ENCODE assay signal across 11 cellular contexts in the genomic region with DNA sequence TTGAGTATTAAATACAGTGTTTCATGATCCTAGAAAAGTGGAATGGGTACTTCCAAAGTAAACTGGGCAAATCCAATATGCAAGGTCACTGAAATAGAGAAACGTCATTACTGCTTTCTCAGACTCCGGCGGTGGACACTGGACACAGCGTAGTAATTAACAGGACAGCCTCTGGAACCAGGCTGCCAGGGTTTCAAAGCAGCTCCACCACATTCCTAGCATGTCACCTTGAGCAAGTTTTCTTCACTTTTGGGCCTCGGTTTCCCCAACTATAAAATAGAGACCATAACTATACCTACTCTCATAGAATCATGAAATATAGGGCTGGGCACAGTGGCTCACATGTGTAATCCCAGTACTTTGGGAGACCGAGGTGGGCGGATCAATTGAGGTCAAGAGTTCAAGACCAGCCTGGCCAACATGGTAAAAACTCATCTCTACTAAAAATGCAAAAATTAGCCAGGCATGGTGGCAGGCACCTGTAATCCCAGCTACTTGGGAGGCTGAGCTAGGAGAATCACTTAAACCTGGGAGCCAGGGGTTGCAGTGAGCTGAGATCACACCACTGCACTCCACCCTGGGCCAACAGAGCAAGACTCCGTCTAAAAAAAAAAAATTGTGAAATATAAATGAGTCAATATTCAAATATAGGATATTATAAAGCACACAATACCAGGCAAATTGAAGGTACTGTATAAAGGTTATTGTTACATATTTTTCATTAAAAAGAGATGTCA. TPM values are rescaled to one million over a fixed set of nuclear protein-coding genes. Genes with fewer than 3 reads are reported as not detected.
A peak's percentile ranks its signal among the peaks of the same experiment; 100 is the strongest.
DNase-seq lines count a peak whose midpoint lies in the region; TF ChIP-seq lines count a peak whose summit lies in the region.
"Had no signal": no experiment of that assay in that cellular context is flagged by ENCODE, and none has a peak within 500 bp of the region (broad histone marks: within the 10 kb centered on the region; RNA-seq: fewer than 3 reads in every experiment).

No MANE protein-coding gene starts in this region.

- no peak overlapping the region for H3K4me3 Mint-ChIP-seq in activated T-cell treated with anti-CD3 and anti-CD28 coated beads, Interleukin-2, amount 50 U/mL, for 24 hours

- no peaks in the 10 kb centered on the region for H3K27me3 Mint-ChIP-seq in activated T-cell treated with anti-CD3 and anti-CD28 coated beads, Interleukin-2, amount 50 U/mL, for 24 hours
- H3K27me3 Mint-ChIP-seq: activated T-helper 17 cell treated with anti-CD3 and anti-CD28 coated beads, Interleukin-2, amount 50 U/mL, for 72 hours had no signal

- H3K4me1 Mint-ChIP-seq in activated T-cell treated with anti-CD3 and anti-CD28 coated beads, Interleukin-2, amount 50 U/mL, for 24 hours (ENCODE audit: low read depth): peaks cover 59% of the 10 kb centered on the region

- 85 to 95% methylated on average over 5 to 8 of the region's 8 CpGs for WGBS in transverse colon (ENCODE audit: low coverage in 1 of 2), 2 donors

- DNase-seq in activated T-cell treated with anti-CD3 and anti-CD28 coated beads, Interleukin-2, amount 50 U/mL, for 24 hours: no peak
- DNase-seq in activated T-cell treated with anti-CD3 and anti-CD28 coated beads, Interleukin-2, amount 50 U/mL, for 1 hour: no peak
- DNase-seq in brain microvascular endothelial cell (no peak), transverse colon (no peak), NCI-H524 treated with DMSO at 0.1 percent for 48 hours (lab: John Stamatoyannopoulos, UW) (no peak), NCI-H2107 treated with DMSO at 0.1 percent for 48 hours (lab: John Stamatoyannopoulos, UW; ENCODE audit: unreplicated experiment) (no peak), midbrain (lab: John Stamatoyannopoulos, UW) (no peak)
- DNase-seq: glutamatergic neuron, NCI-H1092 treated with DMSO at 0.1 percent for 48 hours had no signal

- TF ChIP-seq POLR2A in transverse colon (IDR thresholded peaks at IDR 0.05): no peak

- H3K9me3 ChIP-seq in muscle layer of duodenum (ENCODE audit: control insufficient read depth in 1 of 2, low read length in 2 of 2) (no peaks in the 10 kb centered on the region), transverse colon (no peaks in the 10 kb centered on the region)

- H3K4me1 ChIP-seq in muscle layer of duodenum (ENCODE audit: control insufficient read depth in 1 of 2, insufficient read depth in 2 of 2, low read length in 2 of 2) (peaks cover 5 to 12% of the 10 kb centered on the region in 2 donors), transverse colon (peaks cover 9 to 34% (median 13%) of the 10 kb centered on the region in 4 donors)

- no peaks in the 10 kb centered on the region for H3K27me3 ChIP-seq in brain microvascular endothelial cell (replicated peaks)
- H3K27me3 ChIP-seq in muscle layer of duodenum (ENCODE audit: low read depth, low read length): no peaks in the 10 kb centered on the region
- H3K27me3 ChIP-seq in transverse colon: no peaks in the 10 kb centered on the region

- peak overlapping the region; percentile 22 for H3K27ac Mint-ChIP-seq in activated T-cell treated with anti-CD3 and anti-CD28 coated beads, Interleukin-2, amount 50 U/mL, for 24 hours

- H3K36me3 Mint-ChIP-seq in activated T-cell treated with anti-CD3 and anti-CD28 coated beads, Interleukin-2, amount 50 U/mL, for 24 hours (ENCODE audit: low read depth): no peaks in the 10 kb centered on the region

- H3K4me3 ChIP-seq in brain microvascular endothelial cell (ENCODE audit: low read depth, low read length): no peak overlapping the region
- H3K4me3 ChIP-seq in muscle layer of duodenum (ENCODE audit: low read depth in 1 of 2, low read length in 2 of 2): no peak overlapping the region
- no peak overlapping the region for H3K4me3 ChIP-seq in transverse colon

- H3K9me3 Mint-ChIP-seq in activated T-cell treated with anti-CD3 and anti-CD28 coated beads, Interleukin-2, amount 50 U/mL, for 24 hours: no peaks in the 10 kb centered on the region
- H3K9me3 Mint-ChIP-seq: activated T-helper 17 cell treated with anti-CD3 and anti-CD28 coated beads, Interleukin-2, amount 50 U/mL, for 72 hours had no signal

- intact Hi-C loops in transverse colon (cut with DNase I; ENCODE audit: low total_unique reads): no loop called here

- in situ Hi-C loops in brain microvascular endothelial cell (cut with HindIII; ENCODE audit: low pct_ligation_motif_present, low sequenced_read_pairs) (no loop called here), transverse colon (cut with MboI; ENCODE audit: low pct_ligation_motif_present in 1 of 4, low pct_unique_long_range_greater_than_20kb in 1 of 4, low sequenced_read_pairs in 3 of 4) (no loop called here)

- peak overlapping the region; percentile 97 for H3K27ac ChIP-seq in brain microvascular endothelial cell
- H3K27ac ChIP-seq in muscle layer of duodenum (ENCODE audit: low read length): peak overlapping the region; percentile 87
- peak overlapping the region; percentile 75 to 79 (median 79) for H3K27ac ChIP-seq in transverse colon

- TF ChIP-seq CTCF in brain microvascular endothelial cell (IDR thresholded peaks at IDR 0.05; ENCODE audit: low read depth, low read length, missing control alignments) (no peak), transverse colon (IDR thresholded peaks at IDR 0.05) (no peak)

- H3K36me3 ChIP-seq in brain microvascular endothelial cell (replicated peaks): no peaks in the 10 kb centered on the region
- H3K36me3 ChIP-seq in muscle layer of duodenum (ENCODE audit: control insufficient read depth in 1 of 2, insufficient read depth in 2 of 2, low read length in 2 of 2): no peaks in the 10 kb centered on the region
- no peaks in the 10 kb centered on the region for H3K36me3 ChIP-seq in transverse colon

- TF ChIP-seq EP300 in transverse colon (IDR thresholded peaks at IDR 0.05; ENCODE audit: low read depth): no peak

RNA-seq across cellular contexts. Expression of a gene that starts 24.9 kb away (rescaled TPM):
- total RNA-seq in transverse colon: 10 to 100 TPM in 2 of 4 donors, 1 to 10 TPM in 2; 5.2 to 21.8 (median 13.0) TPM
